In the genomic region with DNA sequence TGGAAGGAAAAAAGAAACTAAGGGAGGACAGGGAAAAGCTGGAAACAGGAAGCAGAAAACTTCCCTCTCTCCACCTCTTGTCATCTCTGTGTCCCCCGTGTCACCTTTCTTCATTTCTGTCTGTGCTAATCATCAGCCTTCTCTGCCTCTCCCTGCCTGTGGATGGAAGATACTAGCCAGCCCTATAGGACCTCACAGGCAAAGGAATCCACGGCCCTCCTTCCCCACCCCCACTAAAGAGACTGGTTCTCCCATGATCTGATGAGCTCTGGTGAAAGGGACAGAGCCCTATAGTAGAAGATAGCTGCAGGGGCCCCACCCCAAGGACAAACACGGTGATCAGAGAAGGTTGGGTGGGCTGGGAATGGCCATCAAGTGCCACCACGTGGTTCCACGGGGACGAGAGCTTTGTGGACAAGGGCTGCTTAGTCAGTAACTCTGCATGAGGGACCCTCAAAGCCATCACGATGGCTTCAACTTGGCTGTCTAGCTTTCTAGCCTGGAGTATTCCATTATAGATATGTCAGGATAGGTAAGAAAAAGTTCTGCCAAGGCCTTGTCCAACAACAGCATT, we compare ENCODE assay signal across 1 cellular context.
TF ChIP-seq lines count a peak whose summit lies in the region.

No MANE protein-coding gene starts in this region.

TF ChIP-seq in K562, 482 proteins besides CTCF, POLR2A, EP300 and RAD21 (continued from another document and continues in another):
- TF ChIP-seq, protein P1, sequence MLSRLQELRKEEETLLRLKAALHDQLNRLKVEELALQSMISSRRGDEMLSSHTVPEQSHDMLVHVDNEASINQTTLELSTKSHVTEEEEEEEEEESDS (CRISPR knock-in tag; IDR thresholded peaks at IDR 0.05) = no peak
- TF ChIP-seq, protein P2, sequence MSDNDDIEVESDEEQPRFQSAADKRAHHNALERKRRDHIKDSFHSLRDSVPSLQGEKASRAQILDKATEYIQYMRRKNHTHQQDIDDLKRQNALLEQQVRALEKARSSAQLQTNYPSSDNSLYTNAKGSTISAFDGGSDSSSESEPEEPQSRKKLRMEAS (CRISPR knock-in tag; IDR thresholded peaks at IDR 0.05) = peak; percentile 60
- TF ChIP-seq MEIS2 (IDR thresholded peaks at IDR 0.05; ENCODE audit: partially characterized antibody) = peak; percentile 9
- no peak for TF ChIP-seq MEF2D (tag; conservative IDR thresholded peaks at IDR 0.05; ENCODE audit: low read depth)
- TF ChIP-seq, protein P3, sequence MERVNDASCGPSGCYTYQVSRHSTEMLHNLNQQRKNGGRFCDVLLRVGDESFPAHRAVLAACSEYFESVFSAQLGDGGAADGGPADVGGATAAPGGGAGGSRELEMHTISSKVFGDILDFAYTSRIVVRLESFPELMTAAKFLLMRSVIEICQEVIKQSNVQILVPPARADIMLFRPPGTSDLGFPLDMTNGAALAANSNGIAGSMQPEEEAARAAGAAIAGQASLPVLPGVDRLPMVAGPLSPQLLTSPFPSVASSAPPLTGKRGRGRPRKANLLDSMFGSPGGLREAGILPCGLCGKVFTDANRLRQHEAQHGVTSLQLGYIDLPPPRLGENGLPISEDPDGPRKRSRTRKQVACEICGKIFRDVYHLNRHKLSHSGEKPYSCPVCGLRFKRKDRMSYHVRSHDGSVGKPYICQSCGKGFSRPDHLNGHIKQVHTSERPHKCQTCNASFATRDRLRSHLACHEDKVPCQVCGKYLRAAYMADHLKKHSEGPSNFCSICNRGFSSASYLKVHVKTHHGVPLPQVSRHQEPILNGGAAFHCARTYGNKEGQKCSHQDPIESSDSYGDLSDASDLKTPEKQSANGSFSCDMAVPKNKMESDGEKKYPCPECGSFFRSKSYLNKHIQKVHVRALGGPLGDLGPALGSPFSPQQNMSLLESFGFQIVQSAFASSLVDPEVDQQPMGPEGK (CRISPR knock-in tag; IDR thresholded peaks at IDR 0.05; ENCODE audit: borderline replicate concordance) = no peak
- TF ChIP-seq TAF15 (IDR thresholded peaks at IDR 0.05; ENCODE audit: low read depth, low read length) = no peak
- no peak for TF ChIP-seq MAFF (IDR thresholded peaks at IDR 0.05; ENCODE audit: low read length)
- TF ChIP-seq NCOR1 (IDR thresholded peaks at IDR 0.05) = peak; percentile 52; the same call in 1 of the 2 replicates
- no peak for TF ChIP-seq ZNF384 (IDR thresholded peaks at IDR 0.05; ENCODE audit: low read depth, low read length)
- TF ChIP-seq, protein P4, sequence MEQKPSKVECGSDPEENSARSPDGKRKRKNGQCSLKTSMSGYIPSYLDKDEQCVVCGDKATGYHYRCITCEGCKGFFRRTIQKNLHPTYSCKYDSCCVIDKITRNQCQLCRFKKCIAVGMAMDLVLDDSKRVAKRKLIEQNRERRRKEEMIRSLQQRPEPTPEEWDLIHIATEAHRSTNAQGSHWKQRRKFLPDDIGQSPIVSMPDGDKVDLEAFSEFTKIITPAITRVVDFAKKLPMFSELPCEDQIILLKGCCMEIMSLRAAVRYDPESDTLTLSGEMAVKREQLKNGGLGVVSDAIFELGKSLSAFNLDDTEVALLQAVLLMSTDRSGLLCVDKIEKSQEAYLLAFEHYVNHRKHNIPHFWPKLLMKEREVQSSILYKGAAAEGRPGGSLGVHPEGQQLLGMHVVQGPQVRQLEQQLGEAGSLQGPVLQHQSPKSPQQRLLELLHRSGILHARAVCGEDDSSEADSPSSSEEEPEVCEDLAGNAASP (IDR thresholded peaks at IDR 0.05) = no peak
- TF ChIP-seq POLR2B (IDR thresholded peaks at IDR 0.05; ENCODE audit: low read depth, partially characterized antibody) = no peak
- TF ChIP-seq ZNF184 (CRISPR knock-in tag; IDR thresholded peaks at IDR 0.05) = no peak
- no peak for TF ChIP-seq ETS2 (tag; IDR thresholded peaks at IDR 0.05; ENCODE audit: borderline replicate concordance, poor library complexity, severe bottlenecking)
- no peak for TF ChIP-seq ZNF584 (CRISPR knock-in tag; IDR thresholded peaks at IDR 0.05; ENCODE audit: low read depth)
- TF ChIP-seq JUND (IDR thresholded peaks at IDR 0.05; ENCODE audit: borderline replicate concordance, low read depth, low read length) = no peak
- 0 out of 3 replicates have a peak, but pooled peaks have one; percentile 31 for TF ChIP-seq JUND (tag; IDR thresholded peaks at IDR 0.05; ENCODE audit: borderline replicate concordance, low read depth, low read length)
- TF ChIP-seq MXI1 (IDR thresholded peaks at IDR 0.05; ENCODE audit: low read depth, low read length) = no peak
- no peak for TF ChIP-seq SAP30 (IDR thresholded peaks at IDR 0.05; ENCODE audit: borderline replicate concordance, insufficient read depth, low read depth, low read length, poor library complexity, severe bottlenecking)
- peak; percentile 38; the same call in 1 of the 2 replicates for TF ChIP-seq DPF2 (IDR thresholded peaks at IDR 0.05)
- TF ChIP-seq WHSC1 (IDR thresholded peaks at IDR 0.05; ENCODE audit: low read length) = no peak
- 0 out of 2 replicates have a peak, but pooled peaks have one; percentile 29 for TF ChIP-seq CTBP1 (IDR thresholded peaks at IDR 0.05; ENCODE audit: borderline replicate concordance)
- TF ChIP-seq HNRNPL (IDR thresholded peaks at IDR 0.05; ENCODE audit: low read depth, low read length) = no peak
- TF ChIP-seq RCOR1 (IDR thresholded peaks at IDR 0.05; ENCODE audit: borderline replicate concordance in 1 of 2, low read depth in 2 of 2, low read length in 2 of 2) = peak in 1 of 2 experiments; percentile 6; a peak in 1 of 4 replicates
- TF ChIP-seq ASH1L (IDR thresholded peaks at IDR 0.05; ENCODE audit: borderline replicate concordance, low read depth, partially characterized antibody) = no peak
- no peak for TF ChIP-seq FOXJ2 (tag; IDR thresholded peaks at IDR 0.05)
- TF ChIP-seq USF2 (CRISPR knock-in tag; IDR thresholded peaks at IDR 0.05) = no peak
- no peak for TF ChIP-seq MCM3 (IDR thresholded peaks at IDR 0.05)
- TF ChIP-seq MTA3 (IDR thresholded peaks at IDR 0.05; ENCODE audit: borderline replicate concordance) = no peak
- no peak for TF ChIP-seq NEUROD1 (IDR thresholded peaks at IDR 0.05; ENCODE audit: borderline replicate concordance, low read depth, low read length, partially characterized antibody)
- no peak for TF ChIP-seq U2AF1 (optimal IDR thresholded peaks at IDR 0.05; ENCODE audit: low read depth, low read length)
- TF ChIP-seq ZNF586 (CRISPR knock-in tag; conservative IDR thresholded peaks at IDR 0.05) = no peak
- TF ChIP-seq MGA (IDR thresholded peaks at IDR 0.05) = peak; percentile 80
- TF ChIP-seq PTRF (tag; IDR thresholded peaks at IDR 0.05) = no peak
- no peak for TF ChIP-seq FUS (optimal IDR thresholded peaks at IDR 0.05; ENCODE audit: low read depth, low read length)
- TF ChIP-seq, protein P5, sequence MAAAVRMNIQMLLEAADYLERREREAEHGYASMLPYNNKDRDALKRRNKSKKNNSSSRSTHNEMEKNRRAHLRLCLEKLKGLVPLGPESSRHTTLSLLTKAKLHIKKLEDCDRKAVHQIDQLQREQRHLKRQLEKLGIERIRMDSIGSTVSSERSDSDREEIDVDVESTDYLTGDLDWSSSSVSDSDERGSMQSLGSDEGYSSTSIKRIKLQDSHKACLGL (CRISPR knock-in tag; IDR thresholded peaks at IDR 0.05; ENCODE audit: borderline replicate concordance, poor library complexity, severe bottlenecking) = no peak
- TF ChIP-seq ZBTB49 (CRISPR knock-in tag; IDR thresholded peaks at IDR 0.05; ENCODE audit: borderline replicate concordance) = no peak
- TF ChIP-seq ZBTB7A (IDR thresholded peaks at IDR 0.05; ENCODE audit: borderline replicate concordance, control insufficient read depth, low read depth, low read length) = no peak
- no peak for TF ChIP-seq ZNF444 (CRISPR knock-in tag; IDR thresholded peaks at IDR 0.05)
